Comparison of ENCODE assay signal across 9 cellular contexts in the genomic region with DNA sequence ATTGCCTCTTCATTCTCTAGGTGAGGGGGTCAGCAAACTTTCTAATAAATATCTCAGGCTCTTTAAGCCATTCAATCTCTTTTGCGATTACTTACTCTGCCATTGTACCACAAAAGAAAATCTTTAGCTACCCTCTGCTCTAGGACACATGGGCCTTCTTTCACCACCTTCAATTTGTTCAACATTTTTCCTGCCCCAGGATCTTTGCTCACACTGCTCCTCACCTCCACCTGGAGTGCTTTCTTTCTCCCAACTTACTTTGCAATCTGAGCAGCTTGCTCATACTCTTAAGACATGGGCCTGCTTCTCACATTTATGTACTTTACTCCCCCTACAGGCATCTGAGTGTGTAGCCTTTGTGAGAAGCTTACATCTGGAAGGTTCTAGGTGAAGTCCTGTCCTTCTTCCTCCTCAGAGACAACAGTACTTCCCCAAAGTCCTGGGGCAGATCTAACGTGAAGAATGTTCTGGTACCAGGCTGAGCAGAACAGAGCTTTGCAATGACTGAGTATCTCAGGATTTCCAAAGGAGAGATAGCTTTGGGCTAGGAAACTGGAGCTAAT. TPM values are rescaled to one million over a fixed set of nuclear protein-coding genes. Genes with fewer than 3 reads are reported as not detected.
DNase-seq lines count a peak whose midpoint lies in the region; ATAC-seq and TF ChIP-seq lines count a peak whose summit lies in the region.
"Had no signal": no experiment of that assay in that cellular context is flagged by ENCODE, and none has a peak within 500 bp of the region (broad histone marks: within the 10 kb centered on the region; RNA-seq: fewer than 3 reads in every experiment).

No MANE protein-coding gene starts in this region.

- no peaks in the 10 kb centered on the region for H3K27me3 Mint-ChIP-seq in CD4-positive, alpha-beta T cell

- H3K36me3 ChIP-seq in Peyer's patch (no peaks in the 10 kb centered on the region), esophagus muscularis mucosa (no peaks in the 10 kb centered on the region)

- H3K27ac ChIP-seq in CD4-positive, alpha-beta T cell (ENCODE audit: low read depth, low read length) = no peak overlapping the region
- no peak overlapping the region for H3K27ac ChIP-seq in Peyer's patch
- H3K27ac ChIP-seq in esophagus muscularis mucosa (replicated peaks in 1 of 4) = no peak overlapping the region

- no peaks in the 10 kb centered on the region for H3K4me1 Mint-ChIP-seq in CD4-positive, alpha-beta T cell (ENCODE audit: low read depth)

- POLR2A ChIA-PET in CD4-positive, alpha-beta T cell (lab: Charles Lee) = no interaction called here

- H3K36me3 Mint-ChIP-seq in CD4-positive, alpha-beta T cell (ENCODE audit: low read depth) = no peaks in the 10 kb centered on the region

- TF ChIP-seq POLR2A in Peyer's patch (IDR thresholded peaks at IDR 0.05) = no peak
- TF ChIP-seq POLR2A in esophagus muscularis mucosa (IDR thresholded peaks at IDR 0.05; ENCODE audit: low read depth) = no peak

- H3K9me3 Mint-ChIP-seq in CD4-positive, alpha-beta T cell = no peaks in the 10 kb centered on the region

- no peaks in the 10 kb centered on the region for H3K9me3 ChIP-seq in CD4-positive, alpha-beta T cell (ENCODE audit: control insufficient read depth, low read length)
- H3K9me3 ChIP-seq in Peyer's patch (no peaks in the 10 kb centered on the region), esophagus muscularis mucosa (no peaks in the 10 kb centered on the region)

- no peaks in the 10 kb centered on the region for H3K4me1 ChIP-seq in Peyer's patch
- H3K4me1 ChIP-seq in esophagus muscularis mucosa = no peaks in the 10 kb centered on the region

- no peaks in the 10 kb centered on the region for H3K27me3 ChIP-seq in CD4-positive, alpha-beta T cell (ENCODE audit: control insufficient read depth, insufficient read depth, low read length)
- H3K27me3 ChIP-seq in Peyer's patch = no peaks in the 10 kb centered on the region
- H3K27me3 ChIP-seq in esophagus muscularis mucosa = no peaks in the 10 kb centered on the region

- DNase-seq in CD4-positive, alpha-beta T cell = no peak
- no peak for DNase-seq in Peyer's patch
- no peak for DNase-seq in esophagus muscularis mucosa (ENCODE audit: extremely low spot score)
- DNase-seq in skeletal muscle cell (ENCODE audit: low read depth) = peak; percentile 24
- DNase-seq in KG1 (lab: John Stamatoyannopoulos, UW) = no peak
- no peak for DNase-seq in NCI-H2107 (lab: John Stamatoyannopoulos, UW)
- DNase-seq: right cardiac atrium had no signal

- no peak for TF ChIP-seq EP300 in esophagus muscularis mucosa (IDR thresholded peaks at IDR 0.05)

- CTCF ChIA-PET in CD4-positive, alpha-beta T cell (lab: Charles Lee) = interaction anchor here (1.3 kb wide), 1 partner anchor 37 kb away, joined by 3 read pairs; no protein-coding TSS in a partner anchor

- peak; percentile 55 for ATAC-seq in CD4-positive, alpha-beta T cell (ENCODE audit: poor library complexity)
- ATAC-seq in GM18861 (IDR thresholded peaks at IDR 0.05; ENCODE audit: unreplicated experiment) = peak; percentile 84
- ATAC-seq in HG03025 (IDR thresholded peaks at IDR 0.05; ENCODE audit: low FRiP score, unreplicated experiment) = peak; percentile 87

- H3K27ac Mint-ChIP-seq in CD4-positive, alpha-beta T cell = no peak overlapping the region

- intact Hi-C loops in CD4-positive, alpha-beta T cell (cut with DNase I, micrococcal nuclease) = no loop called here
- intact Hi-C loops in esophagus muscularis mucosa (cut with DNase I) = no loop called here

- H3K4me3 ChIP-seq in Peyer's patch = no peak overlapping the region
- H3K4me3 ChIP-seq in esophagus muscularis mucosa = no peak overlapping the region
- H3K4me3 ChIP-seq in skeletal muscle cell (ENCODE audit: low read depth, low read length) = no peak overlapping the region

- 64% methylated on average over 2 of the region's 2 CpGs for WGBS in esophagus muscularis mucosa

- no peak overlapping the region for H3K4me3 Mint-ChIP-seq in CD4-positive, alpha-beta T cell

- TF ChIP-seq CTCF in CD4-positive, alpha-beta T cell (IDR thresholded peaks at IDR 0.05) = no peak
- TF ChIP-seq CTCF in Peyer's patch (IDR thresholded peaks at IDR 0.05) (peak in 4 of 6 experiments; percentile 18 to 40 (median 34)), esophagus muscularis mucosa (IDR thresholded peaks at IDR 0.05) (peak in 2 of 3 experiments; percentile 26 to 43)

RNA-seq across cellular contexts. Expression of a gene that starts 55.0 kb away (rescaled TPM):
- under 1 TPM; 0.14 to 0.22 TPM for total RNA-seq in CD4-positive, alpha-beta T cell
- total RNA-seq in Peyer's patch (1 to 10 TPM; 3.9 to 9.9 (median 5.3) TPM), esophagus muscularis mucosa (10 to 100 TPM; 10.8 to 17.0 (median 15.4) TPM)

Comparison
In these comparisons a context has a peak if more than half of its experiments do, and no peak if none do; other contexts are left out.
1. RNA of a gene that starts 55.0 kb away (total RNA-seq): 10.8 to 17.0 TPM in esophagus muscularis mucosa and 3.9 to 9.9 TPM in Peyer's patch; 0.14 to 0.22 TPM in CD4-positive, alpha-beta T cell; every median in the first group is over 4 times any median in the second.
2. Peak in every context shown above with its lines, with median percentiles within 50 percentile points of each other: ATAC-seq.